Comparison of ENCODE assay signal across 16 cellular contexts in the genomic region with DNA sequence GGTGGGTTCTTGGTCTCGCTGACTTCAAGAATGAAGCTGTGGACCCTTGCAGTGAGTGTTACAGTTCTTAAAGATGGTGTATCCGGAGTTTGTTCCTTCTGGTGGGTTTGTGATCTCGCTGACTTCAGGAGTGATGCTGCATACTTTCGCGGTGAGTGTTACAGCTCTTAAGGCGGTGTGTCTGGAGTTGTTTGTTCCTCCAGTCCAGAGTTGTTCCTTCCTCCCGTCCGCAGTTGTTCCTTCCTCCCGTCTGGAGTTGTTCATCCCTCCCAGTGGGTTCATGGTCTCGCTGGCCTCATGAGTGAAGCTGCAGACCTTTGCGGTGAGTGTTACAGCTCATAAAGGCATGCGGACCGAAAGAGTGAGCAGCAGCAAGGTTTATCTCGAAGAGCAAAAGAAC.
DNase-seq lines count a peak whose midpoint lies in the region; ATAC-seq, FAIRE-seq and TF ChIP-seq lines count a peak whose summit lies in the region.
"Had no signal": no experiment of that assay in that cellular context is flagged by ENCODE, and none has a peak within 500 bp of the region (broad histone marks: within the 10 kb centered on the region; RNA-seq: fewer than 3 reads in every experiment).

No MANE protein-coding gene starts in this region.

- H2BK12ac ChIP-seq in mesenchymal stem cell (ENCODE audit: low read length in 2 of 2): no peak overlapping the region

- H3K27me3 ChIP-seq in GM23248 (replicated peaks; ENCODE audit: insufficient read depth) (no peaks in the 10 kb centered on the region), endothelial cell of umbilical vein (ENCODE audit: control insufficient read depth in 2 of 2, insufficient read depth in 2 of 2, low read length in 2 of 2) (no peaks in the 10 kb centered on the region), mesenchymal stem cell (ENCODE audit: control insufficient read depth in 1 of 2, insufficient read depth in 1 of 2, low read length in 2 of 2) (no peaks in the 10 kb centered on the region), psoas muscle (ENCODE audit: insufficient read depth in 3 of 3, low read length in 2 of 3) (no peaks in the 10 kb centered on the region)
- H3K27me3 ChIP-seq: BLaER1 had no signal

- 64 to 72% methylated on average over 13 to 14 of the region's 14 CpGs for WGBS in GM23248 (ENCODE audit: low coverage in 1 of 2, low lambda C conversion rate in 2 of 2, missing lambda C conversion rate in 2 of 2), 2 experiments
- WGBS in mesenchymal stem cell: 65% methylated on average over 13 of the region's 14 CpGs
- WGBS in psoas muscle, 3 donors: 86 to 91% (median 90%) methylated on average over 14 of the region's 14 CpGs

- no peaks in the 10 kb centered on the region for H3K9me2 ChIP-seq in GM23248 (ENCODE audit: insufficient read depth)

- no peak overlapping the region for H4K91ac ChIP-seq in mesenchymal stem cell (ENCODE audit: low read length)

- no peak overlapping the region for H4K8ac ChIP-seq in mesenchymal stem cell (ENCODE audit: low read length)

- no peak overlapping the region for H2BK5ac ChIP-seq in mesenchymal stem cell (ENCODE audit: low read depth, low read length, poor library complexity, severe bottlenecking)

- no peak overlapping the region for H3K4ac ChIP-seq in mesenchymal stem cell (ENCODE audit: low read depth in 1 of 2, low read length in 2 of 2)

- H3K79me2 ChIP-seq in GM23248 (ENCODE audit: insufficient read depth) (no peaks in the 10 kb centered on the region), endothelial cell of umbilical vein (ENCODE audit: control insufficient read depth, insufficient read depth, low read length) (no peaks in the 10 kb centered on the region)

- POLR2A ChIA-PET in endothelial cell of umbilical vein (lab: Charles Lee): no interaction called here

- intact Hi-C loops in endothelial cell of umbilical vein (cut with micrococcal nuclease): loop anchor here (1.0 kb wide), 3 partner anchors 17 to 176 kb away; no protein-coding TSS in a partner anchor
- intact Hi-C loops in psoas muscle (cut with DNase I): loop anchor here in 1 of 2 donors (10.0 kb wide), 1 partner anchor 60 kb away; no protein-coding TSS in a partner anchor

- BruUV-seq in endothelial cell of umbilical vein (replicated peaks; lab: Mats Ljungman, UMichigan): no TSS peak

- no peak overlapping the region for H3K23ac ChIP-seq in mesenchymal stem cell (ENCODE audit: low read length in 2 of 2)

- H4K20me1 ChIP-seq in GM23248 (ENCODE audit: insufficient read depth) (no peaks in the 10 kb centered on the region), endothelial cell of umbilical vein (replicated peaks; ENCODE audit: control insufficient read depth, extremely low read depth, insufficient read depth, low read length) (no peaks in the 10 kb centered on the region)
- H4K20me1 ChIP-seq: BLaER1 had no signal

- ATAC-seq in psoas muscle: no peak
- ATAC-seq: GM23338 had no signal

- no peak overlapping the region for H2AK5ac ChIP-seq in mesenchymal stem cell (ENCODE audit: low read length, severe bottlenecking)

- no peak overlapping the region for H3K14ac ChIP-seq in mesenchymal stem cell (ENCODE audit: low read length in 2 of 2)

- dilution Hi-C loops in endothelial cell of umbilical vein (cut with MboI; ENCODE audit: extremely low pct_ligation_motif_present, low sequenced_read_pairs): no loop called here

- no peak overlapping the region for H2BK15ac ChIP-seq in mesenchymal stem cell (ENCODE audit: low read depth, poor library complexity, severe bottlenecking)

- no peak overlapping the region for H3K18ac ChIP-seq in mesenchymal stem cell (ENCODE audit: low read depth in 1 of 2, low read length in 2 of 2)

- no peak for TF ChIP-seq CTCF in astrocyte of the spinal cord (IDR thresholded peaks at IDR 0.05; ENCODE audit: low read depth, low read length)
- no peak for TF ChIP-seq CTCF in endothelial cell of umbilical vein (IDR thresholded peaks at IDR 0.05; ENCODE audit: extremely low read depth in 1 of 2, insufficient read depth in 1 of 2, low read depth in 1 of 2, low read length in 2 of 2)
- TF ChIP-seq CTCF in psoas muscle (IDR thresholded peaks at IDR 0.05): no peak

- H3K9ac ChIP-seq in GM23248: no peak overlapping the region
- no peak overlapping the region for H3K9ac ChIP-seq in endothelial cell of umbilical vein (replicated peaks; ENCODE audit: extremely low read depth, insufficient read depth, low read length)
- no peak overlapping the region for H3K9ac ChIP-seq in mesenchymal stem cell (ENCODE audit: low read length)
- H3K9ac ChIP-seq: BLaER1 had no signal

- FAIRE-seq in endothelial cell of umbilical vein (lab: Jason Lieb, UNC): peak; percentile 58

- peak; percentile 21 for TF ChIP-seq POLR2A in endothelial cell of umbilical vein (IDR thresholded peaks at IDR 0.05; ENCODE audit: low read depth, low read length)

- H3K79me1 ChIP-seq in mesenchymal stem cell (replicated peaks; ENCODE audit: low read length, poor library complexity, severe bottlenecking): no peaks in the 10 kb centered on the region

- in situ Hi-C loops in GM23248 (cut with MboI): no loop called here
- in situ Hi-C loops in astrocyte of the spinal cord (cut with HindIII; ENCODE audit: low sequenced_read_pairs): no loop called here

- H2BK120ac ChIP-seq in mesenchymal stem cell (ENCODE audit: low read depth, low read length): no peak overlapping the region

- H3K4me3 ChIP-seq in GM23248 (no peak overlapping the region), astrocyte of the spinal cord (ENCODE audit: low read depth, low read length) (no peak overlapping the region), endothelial cell of umbilical vein (replicated peaks in 1 of 3; ENCODE audit: insufficient read depth in 1 of 3, low read depth in 1 of 3, low read length in 3 of 3) (no peak overlapping the region), mesenchymal stem cell (ENCODE audit: insufficient read depth in 1 of 2, low read depth in 1 of 2, low read length in 2 of 2) (no peak overlapping the region), psoas muscle (no peak overlapping the region)
- H3K4me3 ChIP-seq: BLaER1, GM23338, HAP-1 had no signal

- DNase-seq in GM23248: peak; percentile 44
- DNase-seq in astrocyte of the spinal cord (ENCODE audit: low read depth, low spot score): peak; percentile 76
- peak; percentile 50 for DNase-seq in endothelial cell of umbilical vein (ENCODE audit: low read depth, low spot score)
- DNase-seq in mesenchymal stem cell: peak; percentile 70
- no peak for DNase-seq in psoas muscle
- DNase-seq in caudate nucleus (lab: John Stamatoyannopoulos, UW): no peak
- no peak for DNase-seq in activated CD4-positive, alpha-beta T cell treated with anti-CD3 and anti-CD28 coated beads for 4 hours
- DNase-seq: 8988T; AML-193; Caco-2; CD8-positive, alpha-beta memory T cell; DND-41; GF-D8 had no signal

- H3K9me1 ChIP-seq in endothelial cell of umbilical vein (replicated peaks; ENCODE audit: control insufficient read depth, extremely low read depth, insufficient read depth, low read length): no peaks in the 10 kb centered on the region

- CTCF ChIA-PET in endothelial cell of umbilical vein (lab: Charles Lee): interaction anchor here (0.8 to 1.3 kb wide), 5 partner anchors 17 to 128 kb away, joined by 4 to 6 read pairs (median 5); no protein-coding TSS in a partner anchor

- H3K4me1 ChIP-seq in GM23248 (ENCODE audit: insufficient read depth) (no peaks in the 10 kb centered on the region), endothelial cell of umbilical vein (ENCODE audit: control insufficient read depth, extremely low read depth, insufficient read depth, low read length) (no peaks in the 10 kb centered on the region), mesenchymal stem cell (ENCODE audit: control insufficient read depth, insufficient read depth, low read depth, low read length) (peaks cover 2% of the 10 kb centered on the region), psoas muscle (no peaks in the 10 kb centered on the region)
- H3K4me1 ChIP-seq: BLaER1, Caco-2, HAP-1 had no signal

- H3K9me3 ChIP-seq in GM23248 (ENCODE audit: low read depth) (no peaks in the 10 kb centered on the region), endothelial cell of umbilical vein (replicated peaks; ENCODE audit: control insufficient read depth, insufficient read depth, low read length) (no peaks in the 10 kb centered on the region), mesenchymal stem cell (ENCODE audit: control insufficient read depth, low read length) (no peaks in the 10 kb centered on the region), psoas muscle (no peaks in the 10 kb centered on the region)
- H3K9me3 ChIP-seq: Caco-2 had no signal

- H3K4me2 ChIP-seq in GM23248 (ENCODE audit: unreplicated experiment) (no peak overlapping the region), endothelial cell of umbilical vein (ENCODE audit: insufficient read depth, low read length) (no peak overlapping the region), mesenchymal stem cell (ENCODE audit: low read length, poor library complexity, severe bottlenecking) (no peak overlapping the region)
- H3K4me2 ChIP-seq: BLaER1, GM23338 had no signal

- H2AFZ ChIP-seq in GM23248 (peak overlapping the region; percentile 61), endothelial cell of umbilical vein (ENCODE audit: low read depth, low read length) (peak overlapping the region; percentile 34), mesenchymal stem cell (ENCODE audit: low read depth, low read length) (no peak overlapping the region)
- H2AFZ ChIP-seq: GM23338 had no signal

- H3K27ac ChIP-seq in GM23248: no peak overlapping the region
- H3K27ac ChIP-seq in endothelial cell of umbilical vein (ENCODE audit: insufficient read depth, low read depth, low read length): peak overlapping the region; percentile 18
- no peak overlapping the region for H3K27ac ChIP-seq in mesenchymal stem cell (ENCODE audit: low read length, poor library complexity, severe bottlenecking)
- H3K27ac ChIP-seq in psoas muscle: no peak overlapping the region
- no peak overlapping the region for H3K27ac ChIP-seq in caudate nucleus (ENCODE audit: low read depth, low read length)
- H3K27ac ChIP-seq: BLaER1 had no signal

- no peaks in the 10 kb centered on the region for H3K36me3 ChIP-seq in GM23248 (ENCODE audit: low read depth)
- no peaks in the 10 kb centered on the region for H3K36me3 ChIP-seq in endothelial cell of umbilical vein (ENCODE audit: control insufficient read depth in 2 of 2, extremely low read depth in 1 of 2, insufficient read depth in 2 of 2, low read length in 2 of 2)
- no peaks in the 10 kb centered on the region for H3K36me3 ChIP-seq in mesenchymal stem cell (ENCODE audit: control insufficient read depth in 1 of 2, insufficient read depth in 2 of 2, low read depth in 1 of 2, low read length in 2 of 2)
- no peaks in the 10 kb centered on the region for H3K36me3 ChIP-seq in psoas muscle (ENCODE audit: insufficient read depth in 1 of 2, low read depth in 1 of 2)
- H3K36me3 ChIP-seq: BLaER1, HAP-1 had no signal

- H3F3A ChIP-seq in GM23248 (ENCODE audit: insufficient read depth): no peaks in the 10 kb centered on the region

TF ChIP-seq in endothelial cell of umbilical vein, 7 proteins besides CTCF, POLR2A, EP300 and RAD21 (continues in another document):
- TF ChIP-seq JUN (IDR thresholded peaks at IDR 0.05; ENCODE audit: borderline replicate concordance, insufficient read depth, insufficient read length, low read depth) (no peak), POLR2AphosphoS5 (IDR thresholded peaks at IDR 0.05; ENCODE audit: insufficient read depth, low read depth, low read length) (no peak), EZH2 (IDR thresholded peaks at IDR 0.05; ENCODE audit: borderline replicate concordance, low read depth, low read length, severe bottlenecking) (no peak), MYC (IDR thresholded peaks at IDR 0.05; ENCODE audit: low read depth, low read length) (no peak)

Comparison
In these comparisons a context has a peak if more than half of its experiments do, and no peak if none do; other contexts are left out.
1. DNase-seq: peak in GM23248 (single experiment), astrocyte of the spinal cord (single experiment), endothelial cell of umbilical vein (single experiment) and mesenchymal stem cell (single experiment); none in psoas muscle (0 of 2), caudate nucleus (0 of 61) and activated CD4-positive, alpha-beta T cell treated with anti-CD3 and anti-CD28 coated beads for 4 hours (0 of 2).